In the genomic region with DNA sequence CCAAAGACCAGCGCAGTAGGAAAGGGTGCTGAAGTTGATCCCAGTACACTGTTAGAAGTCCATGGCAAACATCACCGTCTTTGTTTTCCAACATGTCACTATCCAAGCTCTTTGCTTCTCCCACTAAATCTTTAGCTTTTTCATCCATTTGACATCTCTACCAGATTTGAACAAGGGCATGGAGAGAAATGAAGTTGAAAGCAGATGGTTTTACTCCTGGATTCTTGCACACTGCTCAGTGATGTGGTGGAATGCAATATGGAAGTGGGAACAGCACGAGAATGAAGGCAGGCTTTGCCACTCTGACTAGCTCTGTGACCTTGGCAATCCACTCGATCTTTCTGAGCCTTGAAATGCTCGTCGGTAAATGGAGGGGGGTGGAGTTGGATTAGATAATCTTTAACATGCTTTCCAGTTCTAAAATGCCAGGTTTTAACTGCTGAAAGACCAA, we compare ENCODE assay signal across 15 cellular contexts. TPM values are rescaled to one million over a fixed set of nuclear protein-coding genes. Genes with fewer than 3 reads are reported as not detected.
DNase-seq lines count a peak whose midpoint lies in the region; ATAC-seq and TF ChIP-seq lines count a peak whose summit lies in the region.
"Had no signal": no experiment of that assay in that cellular context is flagged by ENCODE, and none has a peak within 500 bp of the region (broad histone marks: within the 10 kb centered on the region; RNA-seq: fewer than 3 reads in every experiment).

No MANE protein-coding gene starts in this region.

- H4K8ac ChIP-seq in H9 (replicated peaks; ENCODE audit: insufficient read length, low read depth, low read length): no peak overlapping the region

- H4K20me1 ChIP-seq in H9 (ENCODE audit: control insufficient read depth, insufficient read depth, insufficient read length): no peaks in the 10 kb centered on the region

- ATAC-seq in psoas muscle: peak in 3 of 4 donors; percentile 45 to 51 (median 48)
- ATAC-seq: activated CD8-positive, alpha-beta T cell treated with anti-CD3 and anti-CD28 coated beads for 36 hours had no signal

- peak overlapping the region in 2 of 3 experiments; percentile 6 to 70; a peak in 3 of 7 replicates for H3K27ac Mint-ChIP-seq in H9
- H3K27ac Mint-ChIP-seq: activated CD8-positive, alpha-beta T cell treated with anti-CD3 and anti-CD28 coated beads for 36 hours had no signal

- peaks cover 3% of the 10 kb centered on the region; the same call in 1 of the 2 replicates for H3K79me2 ChIP-seq in H9 (ENCODE audit: insufficient read depth, low read length)

- H2BK12ac ChIP-seq in H9 (ENCODE audit: insufficient read length, low read depth, low read length): no peak overlapping the region

- H3K9me3 ChIP-seq in H9 (ENCODE audit: control insufficient read depth, low read depth, low read length) (no peaks in the 10 kb centered on the region), iPS-20b (ENCODE audit: insufficient read depth, low read depth, low read length) (no peaks in the 10 kb centered on the region), psoas muscle (no peaks in the 10 kb centered on the region)
- H3K9me3 ChIP-seq: transverse colon had no signal

- peaks cover 4% of the 10 kb centered on the region for H3K79me1 ChIP-seq in H9 (ENCODE audit: insufficient read depth, low read depth, low read length, poor library complexity, severe bottlenecking)

- H3K27me3 ChIP-seq in H9 (ENCODE audit: insufficient read depth, low read length): no peaks in the 10 kb centered on the region
- no peaks in the 10 kb centered on the region for H3K27me3 ChIP-seq in iPS-20b (ENCODE audit: insufficient read depth, low read length)
- H3K27me3 ChIP-seq in psoas muscle (ENCODE audit: insufficient read depth in 3 of 3, low read length in 2 of 3): no peaks in the 10 kb centered on the region
- H3K27me3 ChIP-seq: transverse colon had no signal

- no peak overlapping the region for H4K91ac ChIP-seq in H9 (ENCODE audit: insufficient read length, low read depth, low read length)

- no peak overlapping the region for H2AFZ ChIP-seq in H9 (ENCODE audit: low read length)

- H3K56ac ChIP-seq in H9 (ENCODE audit: insufficient read length, low read depth, low read length): no peak overlapping the region

- no peak overlapping the region for H2BK20ac ChIP-seq in H9 (ENCODE audit: low read depth, low read length, poor library complexity, severe bottlenecking)

- POLR2A ChIA-PET in HEK293T (lab: Yijun Ruan, JAX): no interaction called here

- no peaks in the 10 kb centered on the region for H3K23me2 ChIP-seq in H9 (ENCODE audit: insufficient read length, low read depth, low read length, poor library complexity, severe bottlenecking)

- H3K14ac ChIP-seq in H9 (ENCODE audit: insufficient read depth, low read length): no peak overlapping the region

- H2BK120ac ChIP-seq in H9 (ENCODE audit: low read depth, low read length, poor library complexity, severe bottlenecking): no peak overlapping the region

- H3K9ac ChIP-seq in H9 (ENCODE audit: extremely low read depth, insufficient read length, low read length) (no peak overlapping the region), iPS-20b (ENCODE audit: low read depth, low read length) (no peak overlapping the region)

- H3K4ac ChIP-seq in H9 (ENCODE audit: low read depth, low read length): no peak overlapping the region

- no peak overlapping the region for H3K23ac ChIP-seq in H9 (ENCODE audit: insufficient read length, low read depth, low read length)

- H3K4me1 ChIP-seq in H9 (ENCODE audit: insufficient read depth, low read length): peaks cover 21% of the 10 kb centered on the region; the same call in 1 of the 2 replicates
- H3K4me1 ChIP-seq in iPS-20b (ENCODE audit: insufficient read depth, low read length): peaks cover 61% of the 10 kb centered on the region
- peaks cover 43% of the 10 kb centered on the region for H3K4me1 ChIP-seq in psoas muscle

- H2AK5ac ChIP-seq in H9 (ENCODE audit: insufficient read length, low read length): no peak overlapping the region

- H3K18ac ChIP-seq in H9 (ENCODE audit: insufficient read length, low read depth, low read length): no peak overlapping the region

- H4K5ac ChIP-seq in H9 (ENCODE audit: insufficient read length, low read depth, low read length): no peak overlapping the region

- peak overlapping the region; percentile 11 for H3K4me2 ChIP-seq in H9 (ENCODE audit: insufficient read depth, insufficient read length, low read length)

- H3T11ph ChIP-seq in H9 (ENCODE audit: low read length): no peak overlapping the region

- TF ChIP-seq CTCF in H9 (conservative IDR thresholded peaks at IDR 0.05) (no peak), psoas muscle (IDR thresholded peaks at IDR 0.05) (no peak)

- H2BK15ac ChIP-seq in H9 (ENCODE audit: low read depth, low read length): no peak overlapping the region

- CTCF ChIA-PET in HEK293T (lab: Yijun Ruan, JAX): no interaction called here

- no peaks in the 10 kb centered on the region; a peak in 3 of 7 replicates for H3K36me3 Mint-ChIP-seq in H9 (ENCODE audit: insufficient read depth in 1 of 3, low read depth in 3 of 3)

- no peaks in the 10 kb centered on the region for H3K27me3 Mint-ChIP-seq in H9 (ENCODE audit: low read depth)
- H3K27me3 Mint-ChIP-seq: activated CD8-positive, alpha-beta T cell treated with anti-CD3 and anti-CD28 coated beads for 36 hours had no signal

- H3K4me3 Mint-ChIP-seq in H9: peak overlapping the region in 1 of 2 experiments; percentile 70; a peak in 4 of 5 replicates
- H3K4me3 Mint-ChIP-seq: activated CD8-positive, alpha-beta T cell treated with anti-CD3 and anti-CD28 coated beads for 36 hours had no signal

- intact Hi-C loops in psoas muscle (cut with DNase I): no loop called here

- H3K4me3 ChIP-seq in iPS-20b (ENCODE audit: low read length): peak overlapping the region; percentile 20
- H3K4me3 ChIP-seq in psoas muscle: no peak overlapping the region
- H3K4me3 ChIP-seq: transverse colon had no signal

- no peak overlapping the region for H3K27ac ChIP-seq in H9 (ENCODE audit: insufficient read length, low read depth, low read length)
- no peak overlapping the region for H3K27ac ChIP-seq in iPS-20b (ENCODE audit: low read length)
- no peak overlapping the region for H3K27ac ChIP-seq in psoas muscle
- H3K27ac ChIP-seq: transverse colon had no signal

- no peaks in the 10 kb centered on the region for H3K9me3 Mint-ChIP-seq in H9
- H3K9me3 Mint-ChIP-seq: activated CD8-positive, alpha-beta T cell treated with anti-CD3 and anti-CD28 coated beads for 36 hours had no signal

- no peak overlapping the region for H2BK5ac ChIP-seq in H9 (ENCODE audit: insufficient read length, low read length)

- WGBS in H9 (ENCODE audit: extremely low coverage, insufficient read length, low lambda C conversion rate): no CpG with 5 or more reads among the region's 6 CpGs
- 35 to 46% (median 38%) methylated on average over 6 of the region's 6 CpGs for WGBS in psoas muscle, 3 donors

- H3K4me1 Mint-ChIP-seq in H9: peaks cover 70 to 76% of the 10 kb centered on the region in 2 experiments

- DNase-seq in H9 (no peak), astrocyte of the hippocampus (ENCODE audit: low read depth, low spot score) (peak; percentile 9), psoas muscle (no peak), NCI-H2029 treated with DMSO at 0.1 percent for 48 hours (lab: John Stamatoyannopoulos, UW) (no peak), cerebellum (ENCODE audit: low spot score) (no peak), HEK293T (ENCODE audit: extremely low spot score) (no peak)
- no peak for DNase-seq in activated CD4-positive, alpha-beta T cell treated with anti-CD3 and anti-CD28 coated beads, Interleukin-2, amount 50 U/mL, for 1 hour
- DNase-seq: activated CD8-positive, alpha-beta T cell treated with anti-CD3 and anti-CD28 coated beads for 36 hours; activated naive CD4-positive, alpha-beta T cell treated with Interleukin-2 at 50 U/mL for 16 hours; COR-L47; islet precursor cell; MM.1S; NCI-H345; transverse colon had no signal

- peaks cover 11% of the 10 kb centered on the region; the same call in 1 of the 2 replicates for H3K36me3 ChIP-seq in iPS-20b (ENCODE audit: insufficient read depth, low read depth, low read length)
- peaks cover under 1 to 14% of the 10 kb centered on the region in 2 donors for H3K36me3 ChIP-seq in psoas muscle (ENCODE audit: insufficient read depth in 1 of 2, low read depth in 1 of 2)
- H3K36me3 ChIP-seq: transverse colon had no signal

TF ChIP-seq in HEK293T, 16 proteins besides CTCF, POLR2A, EP300 and RAD21:
- TF ChIP-seq HDGF (IDR thresholded peaks at IDR 0.05; ENCODE audit: borderline replicate concordance) (no peak), TARDBP (IDR thresholded peaks at IDR 0.05) (no peak), LEF1 (IDR thresholded peaks at IDR 0.05; ENCODE audit: borderline replicate concordance) (no peak), ARNT (IDR thresholded peaks at IDR 0.05) (no peak), NFRKB (IDR thresholded peaks at IDR 0.05) (no peak), ELF4 (IDR thresholded peaks at IDR 0.05) (no peak), CTBP1 (IDR thresholded peaks at IDR 0.05; ENCODE audit: borderline replicate concordance) (no peak), BHLHE40 (IDR thresholded peaks at IDR 0.05; ENCODE audit: borderline replicate concordance) (no peak), SP1 (IDR thresholded peaks at IDR 0.05) (no peak), FOXK2 (IDR thresholded peaks at IDR 0.05) (no peak)
- TF ChIP-seq, protein P1, sequence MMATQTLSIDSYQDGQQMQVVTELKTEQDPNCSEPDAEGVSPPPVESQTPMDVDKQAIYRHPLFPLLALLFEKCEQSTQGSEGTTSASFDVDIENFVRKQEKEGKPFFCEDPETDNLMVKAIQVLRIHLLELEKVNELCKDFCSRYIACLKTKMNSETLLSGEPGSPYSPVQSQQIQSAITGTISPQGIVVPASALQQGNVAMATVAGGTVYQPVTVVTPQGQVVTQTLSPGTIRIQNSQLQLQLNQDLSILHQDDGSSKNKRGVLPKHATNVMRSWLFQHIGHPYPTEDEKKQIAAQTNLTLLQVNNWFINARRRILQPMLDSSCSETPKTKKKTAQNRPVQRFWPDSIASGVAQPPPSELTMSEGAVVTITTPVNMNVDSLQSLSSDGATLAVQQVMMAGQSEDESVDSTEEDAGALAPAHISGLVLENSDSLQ (IDR thresholded peaks at IDR 0.05): no peak

RNA-seq across cellular contexts. Expression of a gene that starts 20.4 kb away (rescaled TPM):
- total RNA-seq in H9 (2021) (7.7 and 8.5 TPM in 2 replicates), psoas muscle (10 to 100 TPM in 3 of 4 donors, 1 to 10 TPM in 1; 10.0 to 22.6 (median 13.9) TPM), cerebellum (23.3 TPM)
- polyA plus RNA-seq in psoas muscle: 10 to 100 TPM in 1 of 3 donors, 1 to 10 TPM in 2; 2.3 to 19.3 (median 5.2) TPM

RNA-seq across cellular contexts. Expression of a gene that starts 36.6 kb away (rescaled TPM):
- total RNA-seq in H9 (2021): 11.3 and 11.7 TPM in 2 replicates
- 10 to 100 TPM in 1 of 4 donors, 1 to 10 TPM in 3; 3.4 to 21.4 (median 6.9) TPM for total RNA-seq in psoas muscle
- 10 to 100 TPM in 1 of 3 donors, 1 to 10 TPM in 1, under 1 TPM in 1; 0.66 to 17.5 (median 4.3) TPM for polyA plus RNA-seq in psoas muscle
- 18.7 TPM for total RNA-seq in cerebellum
